Comparison of ENCODE assay signal across 1 cellular context in the genomic region with DNA sequence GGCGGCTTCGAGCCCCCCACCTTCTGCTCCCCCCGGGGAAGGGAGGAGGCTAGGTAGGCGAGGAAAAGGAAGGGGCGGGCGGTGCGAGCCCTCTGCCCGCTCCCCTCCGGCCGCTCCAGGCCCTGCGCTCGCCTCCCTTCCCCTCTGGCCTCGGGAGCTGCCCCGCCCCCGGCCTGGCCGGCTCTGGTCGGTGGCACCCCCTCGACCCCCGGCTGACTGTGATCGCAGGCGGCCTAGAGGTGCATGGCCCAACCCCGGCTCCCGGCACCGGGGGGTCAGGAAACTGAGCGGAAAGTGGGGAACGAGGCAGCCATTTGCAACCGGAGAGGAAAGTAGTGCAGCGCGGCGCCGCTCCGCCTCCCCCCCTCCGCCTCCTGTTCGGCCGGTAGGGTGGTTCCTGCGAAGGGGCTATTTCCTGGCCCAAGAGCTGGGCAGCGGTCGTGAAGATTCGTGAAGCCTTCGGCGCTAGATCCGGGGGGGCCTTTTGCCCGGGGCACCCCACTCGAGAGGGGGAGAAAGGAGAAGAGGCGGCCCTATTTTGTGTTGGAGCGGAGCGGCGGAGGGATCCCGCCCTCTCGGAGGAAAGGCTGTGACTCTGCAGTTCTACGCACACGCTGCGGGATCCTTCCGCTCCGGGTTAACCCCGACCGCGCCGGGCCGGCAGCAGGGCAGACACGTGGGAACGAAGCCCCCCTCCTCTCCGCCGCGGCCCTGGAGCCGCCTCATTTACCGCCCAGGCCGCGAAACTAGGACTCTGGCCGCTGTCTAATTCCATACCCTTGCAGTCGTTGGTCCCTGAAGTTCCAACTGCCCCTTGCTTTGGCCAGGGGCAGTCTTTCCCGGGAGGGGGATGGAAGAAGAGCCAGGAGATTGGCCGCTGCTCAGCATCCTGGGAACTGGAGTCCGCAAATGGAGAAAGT.
TF ChIP-seq lines count a peak whose summit lies in the region.

A gene with protein sequence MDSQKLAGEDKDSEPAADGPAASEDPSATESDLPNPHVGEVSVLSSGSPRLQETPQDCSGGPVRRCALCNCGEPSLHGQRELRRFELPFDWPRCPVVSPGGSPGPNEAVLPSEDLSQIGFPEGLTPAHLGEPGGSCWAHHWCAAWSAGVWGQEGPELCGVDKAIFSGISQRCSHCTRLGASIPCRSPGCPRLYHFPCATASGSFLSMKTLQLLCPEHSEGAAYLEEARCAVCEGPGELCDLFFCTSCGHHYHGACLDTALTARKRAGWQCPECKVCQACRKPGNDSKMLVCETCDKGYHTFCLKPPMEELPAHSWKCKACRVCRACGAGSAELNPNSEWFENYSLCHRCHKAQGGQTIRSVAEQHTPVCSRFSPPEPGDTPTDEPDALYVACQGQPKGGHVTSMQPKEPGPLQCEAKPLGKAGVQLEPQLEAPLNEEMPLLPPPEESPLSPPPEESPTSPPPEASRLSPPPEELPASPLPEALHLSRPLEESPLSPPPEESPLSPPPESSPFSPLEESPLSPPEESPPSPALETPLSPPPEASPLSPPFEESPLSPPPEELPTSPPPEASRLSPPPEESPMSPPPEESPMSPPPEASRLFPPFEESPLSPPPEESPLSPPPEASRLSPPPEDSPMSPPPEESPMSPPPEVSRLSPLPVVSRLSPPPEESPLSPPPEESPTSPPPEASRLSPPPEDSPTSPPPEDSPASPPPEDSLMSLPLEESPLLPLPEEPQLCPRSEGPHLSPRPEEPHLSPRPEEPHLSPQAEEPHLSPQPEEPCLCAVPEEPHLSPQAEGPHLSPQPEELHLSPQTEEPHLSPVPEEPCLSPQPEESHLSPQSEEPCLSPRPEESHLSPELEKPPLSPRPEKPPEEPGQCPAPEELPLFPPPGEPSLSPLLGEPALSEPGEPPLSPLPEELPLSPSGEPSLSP (N-terminal part only) (minus strand): TSS at position 558 of the 920 bp plus-strand sequence. CDS start 5,470 bp downstream, outside the sequence.

TF ChIP-seq in HEK293, 187 proteins besides CTCF, POLR2A, EP300 and RAD21 (continued from another document):
- TF ChIP-seq ZNF19 (tag by site-specific recombination; IDR thresholded peaks at IDR 0.05; ENCODE audit: low read depth): no peak; the same call in 1 of the 2 replicates
